ENCODE assay signal across 29 cellular contexts in the genomic region with DNA sequence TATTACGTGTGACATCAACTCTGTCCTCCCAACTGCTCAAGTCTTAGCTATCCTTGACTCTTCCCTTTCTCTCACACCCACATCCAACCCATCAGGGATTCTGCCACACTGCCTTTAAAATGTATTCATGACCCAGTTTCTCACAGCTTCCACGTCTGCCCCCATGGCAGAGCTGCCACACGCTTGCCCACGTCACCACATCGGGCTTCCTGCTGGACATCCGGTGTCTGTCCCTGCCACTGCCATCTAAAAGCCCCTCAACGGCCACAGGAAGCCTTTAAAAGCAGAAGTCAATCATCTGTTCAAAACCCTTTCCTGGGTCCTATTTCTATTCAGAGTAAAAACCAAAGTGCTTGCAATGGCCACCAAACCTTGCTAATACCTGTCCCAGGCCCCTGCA.
"Had no signal": no experiment of that assay in that cellular context is flagged by ENCODE, and none has a peak within 500 bp of the region (broad histone marks: within the 10 kb centered on the region; RNA-seq: fewer than 3 reads in every experiment).

No MANE protein-coding gene starts in this region.

- H3K9me3 Mint-ChIP-seq: activated CD4-positive, alpha-beta T cell treated with anti-CD3 and anti-CD28 coated beads, Interleukin-2, amount 10 ng/mL, durations not matched to agents 24 days and 14 days; activated naive CD8-positive, alpha-beta T cell treated with anti-CD3 and anti-CD28 coated beads, Interleukin-2, amount 10 ng/mL, durations not matched to agents 7 days and 5 days; activated T-cell treated with anti-CD3 and anti-CD28 coated beads, Interleukin-2, amount 50 U/mL, for 72 hours had no signal

- ATAC-seq: activated CD8-positive, alpha-beta T cell treated with anti-CD3 and anti-CD28 coated beads for 36 hours; activated T-cell treated with anti-CD3 and anti-CD28 coated beads, Interleukin-2, amount 50 U/mL, for 72 hours; activated T-helper 17 cell treated with anti-CD3 and anti-CD28 coated beads, Interleukin-2, amount 50 U/mL, for 72 hours; Right ventricle myocardium inferior; SK-N-SH treated with all-trans-retinoic acid at 6 μM for 48 hours had no signal

- DNase-seq: activated CD4-positive, alpha-beta T cell treated with anti-CD3 and anti-CD28 coated beads, Interleukin-2, amount 10 ng/mL, durations not matched to agents 24 days and 14 days; activated CD4-positive, alpha-beta T cell treated with anti-CD3 and anti-CD28 coated beads, Interleukin-2, amount 50 U/mL, for 4 hours; activated CD8-positive, alpha-beta T cell treated with anti-CD3 and anti-CD28 coated beads for 36 hours; activated effector memory CD4-positive, alpha-beta T cell treated with anti-CD3 and anti-CD28 coated beads, Interleukin-2, amount 50 U/mL, for 16 hours; activated naive CD4-positive, alpha-beta T cell; activated naive CD8-positive, alpha-beta T cell treated with anti-CD3 and anti-CD28 coated beads, Interleukin-2, amount 10 ng/mL, durations not matched to agents 7 days and 5 days; activated T-cell treated with anti-CD3 and anti-CD28 coated beads, Interleukin-2, amount 50 U/mL, for 1 hour; activated T-cell treated with anti-CD3 and anti-CD28 coated beads, Interleukin-2, amount 50 U/mL, for 72 hours; amygdala; NCI-H1048; NCI-H1436 treated with DMSO at 0.1 percent for 48 hours; NCI-H1694 treated with DMSO at 0.1 percent for 48 hours; NCI-H2029; NCI-H345; NCI-H524 treated with DMSO at 0.1 percent for 48 hours; PC-9; SIG-M5; SW 1271; T-helper 1 cell; T-helper 2 cell; T-helper 9 cell had no signal

- H3K4me3 ChIP-seq: ascending aorta, cardiac muscle cell, PC-9 had no signal

- H3K27ac ChIP-seq: ascending aorta, cardiac muscle cell, PC-9, RWPE1 had no signal

- H3K36me3 Mint-ChIP-seq: activated naive CD4-positive, alpha-beta T cell treated with anti-CD3 and anti-CD28 coated beads, Interleukin-2, amount 50 U/mL, for 24 hours; activated naive CD8-positive, alpha-beta T cell treated with anti-CD3 and anti-CD28 coated beads, Interleukin-2, amount 10 ng/mL, durations not matched to agents 7 days and 5 days had no signal

- H3K27me3 ChIP-seq: ascending aorta, cardiac muscle cell had no signal

- H3K36me3 ChIP-seq: ascending aorta, cardiac muscle cell had no signal

- H3K27ac Mint-ChIP-seq: activated CD4-positive, alpha-beta T cell treated with anti-CD3 and anti-CD28 coated beads, Interleukin-2, amount 10 ng/mL, durations not matched to agents 24 days and 14 days; activated CD8-positive, alpha-beta T cell treated with anti-CD3 and anti-CD28 coated beads for 36 hours; activated naive CD4-positive, alpha-beta T cell treated with anti-CD3 and anti-CD28 coated beads, Interleukin-2, amount 50 U/mL, for 24 hours; activated naive CD8-positive, alpha-beta T cell treated with anti-CD3 and anti-CD28 coated beads, Interleukin-2, amount 10 ng/mL, durations not matched to agents 7 days and 5 days; activated T-cell treated with anti-CD3 and anti-CD28 coated beads, Interleukin-2, amount 50 U/mL, for 72 hours; activated T-helper 17 cell treated with anti-CD3 and anti-CD28 coated beads, Interleukin-2, amount 50 U/mL, for 72 hours had no signal

- H3K9me3 ChIP-seq: ascending aorta had no signal

- H3K4me1 ChIP-seq: ascending aorta had no signal

- H3K4me3 Mint-ChIP-seq: activated CD4-positive, alpha-beta T cell treated with anti-CD3 and anti-CD28 coated beads, Interleukin-2, amount 10 ng/mL, durations not matched to agents 24 days and 14 days; activated CD8-positive, alpha-beta T cell treated with anti-CD3 and anti-CD28 coated beads for 36 hours; activated naive CD4-positive, alpha-beta T cell treated with anti-CD3 and anti-CD28 coated beads, Interleukin-2, amount 50 U/mL, for 24 hours; activated naive CD8-positive, alpha-beta T cell treated with anti-CD3 and anti-CD28 coated beads, Interleukin-2, amount 10 ng/mL, durations not matched to agents 7 days and 5 days; activated T-cell treated with anti-CD3 and anti-CD28 coated beads, Interleukin-2, amount 50 U/mL, for 72 hours; activated T-helper 17 cell treated with anti-CD3 and anti-CD28 coated beads, Interleukin-2, amount 50 U/mL, for 72 hours; central memory CD8-positive, alpha-beta T cell had no signal

- H3K27me3 Mint-ChIP-seq: activated CD4-positive, alpha-beta T cell treated with anti-CD3 and anti-CD28 coated beads, Interleukin-2, amount 10 ng/mL, durations not matched to agents 24 days and 14 days; activated CD8-positive, alpha-beta T cell treated with anti-CD3 and anti-CD28 coated beads for 36 hours; activated naive CD4-positive, alpha-beta T cell treated with anti-CD3 and anti-CD28 coated beads, Interleukin-2, amount 50 U/mL, for 24 hours; activated T-helper 17 cell treated with anti-CD3 and anti-CD28 coated beads, Interleukin-2, amount 50 U/mL, for 72 hours; central memory CD8-positive, alpha-beta T cell had no signal

- H3K4me1 Mint-ChIP-seq: activated CD4-positive, alpha-beta T cell treated with anti-CD3 and anti-CD28 coated beads, Interleukin-2, amount 10 ng/mL, durations not matched to agents 24 days and 14 days; activated naive CD4-positive, alpha-beta T cell treated with anti-CD3 and anti-CD28 coated beads, Interleukin-2, amount 50 U/mL, for 24 hours; activated naive CD8-positive, alpha-beta T cell treated with anti-CD3 and anti-CD28 coated beads, Interleukin-2, amount 10 ng/mL, durations not matched to agents 7 days and 5 days; activated T-helper 17 cell treated with anti-CD3 and anti-CD28 coated beads, Interleukin-2, amount 50 U/mL, for 72 hours; central memory CD8-positive, alpha-beta T cell had no signal

- H3K4me2 ChIP-seq: PC-9 had no signal
